11 cellular contexts compared by ENCODE assay signal in the genomic region with DNA sequence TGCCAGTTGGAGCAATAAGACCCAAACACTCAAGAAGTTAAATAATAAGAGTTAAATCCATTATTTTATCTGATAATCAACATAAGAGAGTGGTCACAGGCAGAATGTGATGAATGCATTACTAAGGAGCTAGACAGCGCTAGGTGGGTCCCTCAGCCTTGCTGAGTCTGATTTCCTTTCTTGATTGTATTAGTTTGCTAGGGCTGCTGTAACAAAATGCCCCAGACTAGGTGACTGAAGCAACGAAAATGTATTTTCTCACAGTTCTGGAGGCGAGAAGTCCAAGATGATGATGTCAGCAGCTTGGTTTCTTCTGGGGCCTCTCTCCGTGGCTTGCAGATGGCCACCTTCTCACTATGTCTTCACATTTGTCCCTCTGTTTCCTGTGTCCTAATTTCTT. TPM values are rescaled to one million over a fixed set of nuclear protein-coding genes. Genes with fewer than 3 reads are reported as not detected.
"Had no signal": no experiment of that assay in that cellular context is flagged by ENCODE, and none has a peak within 500 bp of the region (broad histone marks: within the 10 kb centered on the region; RNA-seq: fewer than 3 reads in every experiment).

No MANE protein-coding gene starts in this region.

- DNase-seq: GOT3, H7, H9 had no signal

- H3K4me3 ChIP-seq: GM23248, GM23338, HAP-1 had no signal

- H3K9ac ChIP-seq: GM23248 had no signal

- H3K4me2 ChIP-seq: GM23338 had no signal

- ATAC-seq: GM23338, HCT116 had no signal

- H3K36me3 ChIP-seq: HAP-1 had no signal

- H3K4me1 ChIP-seq: HAP-1 had no signal

- FAIRE-seq: H1, H54 had no signal

- H3K9me3 ChIP-seq: HAP-1 had no signal

- H3K27ac ChIP-seq: GM23248 had no signal

- H2AFZ ChIP-seq: GM23248, GM23338 had no signal

RNA-seq across cellular contexts. Expression of a gene that starts 8.2 kb away (rescaled TPM):
- total RNA-seq: GM23248, H4, HFFc6 had no signal
- polyA plus RNA-seq: GM23248 had no signal
